In the genomic region with DNA sequence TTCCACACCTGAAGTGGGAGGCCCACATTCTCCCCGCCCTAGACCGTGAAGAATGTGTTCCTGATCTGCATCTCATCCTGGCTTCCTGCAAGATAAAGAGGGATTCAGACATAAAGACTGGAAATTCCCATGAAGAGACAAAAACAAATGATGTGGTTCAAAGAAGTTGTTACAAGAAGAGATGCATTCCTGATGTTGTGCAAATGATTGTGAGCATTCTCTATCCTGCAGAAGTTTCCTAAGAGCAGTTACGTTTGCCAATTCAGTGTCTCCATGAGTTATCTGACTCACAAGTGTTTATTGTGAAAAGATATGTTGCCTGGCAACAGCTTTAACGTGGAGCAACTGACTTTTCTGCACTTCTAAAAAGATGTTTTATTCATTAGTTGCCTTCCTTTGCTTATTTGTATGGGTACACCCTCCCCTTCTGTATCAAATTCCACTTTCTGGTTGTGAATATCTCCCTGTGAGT, we compare ENCODE assay signal across 10 cellular contexts.
DNase-seq lines count a peak whose midpoint lies in the region; ATAC-seq, FAIRE-seq and TF ChIP-seq lines count a peak whose summit lies in the region.
"Had no signal": no experiment of that assay in that cellular context is flagged by ENCODE, and none has a peak within 500 bp of the region (broad histone marks: within the 10 kb centered on the region; RNA-seq: fewer than 3 reads in every experiment).

No MANE protein-coding gene starts in this region.

- H3K4me1 ChIP-seq in mucosa of descending colon (ENCODE audit: low read depth) (no peaks in the 10 kb centered on the region), tibial nerve (peaks cover 0 to 12% (median 0%) of the 10 kb centered on the region in 4 donors)

- no peak for FAIRE-seq in D721Med (lab: Jason Lieb, UNC)

- no peak for TF ChIP-seq CTCF in mucosa of descending colon (IDR thresholded peaks at IDR 0.05)
- no peak for TF ChIP-seq CTCF in tibial nerve (IDR thresholded peaks at IDR 0.05)
- no peak for TF ChIP-seq CTCF in D721Med (IDR thresholded peaks at IDR 0.05; ENCODE audit: insufficient read depth, missing control alignments)

- no peak for TF ChIP-seq EP300 in tibial nerve (IDR thresholded peaks at IDR 0.05)

- H3K36me3 ChIP-seq in mucosa of descending colon (ENCODE audit: low read depth): no peaks in the 10 kb centered on the region
- no peaks in the 10 kb centered on the region for H3K36me3 ChIP-seq in tibial nerve
- H3K36me3 ChIP-seq: upper lobe of left lung had no signal

- 21 to 23% methylated on average over 4 of the region's 4 CpGs for WGBS in tibial nerve, 2 donors

- H3K27me3 ChIP-seq in tibial nerve: no peaks in the 10 kb centered on the region
- H3K27me3 ChIP-seq: upper lobe of left lung had no signal

- ATAC-seq in mucosa of descending colon: peak; percentile 38
- ATAC-seq in HG03354 (IDR thresholded peaks at IDR 0.05; ENCODE audit: poor library complexity, severe bottlenecking, unreplicated experiment): no peak

- no peak overlapping the region for H3K27ac ChIP-seq in tibial nerve
- H3K27ac ChIP-seq: upper lobe of left lung had no signal

- intact Hi-C loops in mucosa of descending colon (cut with DNase I, micrococcal nuclease): no loop called here

- H3K4me3 ChIP-seq in mucosa of descending colon: no peak overlapping the region
- H3K4me3 ChIP-seq in tibial nerve: no peak overlapping the region
- H3K4me3 ChIP-seq: upper lobe of left lung had no signal

- DNase-seq in COLO829 (ENCODE audit: low spot score): peak; percentile 52
- DNase-seq in NAMALWA (ENCODE audit: low spot score): peak; percentile 27
- DNase-seq in dedifferentiated amniotic fluid mesenchymal stem cell (ENCODE audit: extremely low spot score): peak; percentile 97
- DNase-seq in mucosa of descending colon: peak in 1 of 3 donors; percentile 2
- no peak for DNase-seq in tibial nerve (ENCODE audit: low spot score in 2 of 2)
- no peak for DNase-seq in D721Med (ENCODE audit: insufficient read length, low spot score)
- no peak for DNase-seq in SHP77 (lab: John Stamatoyannopoulos, UW)
- DNase-seq: activated T-cell treated with anti-CD3 and anti-CD28 coated beads, Interleukin-2, amount 50 U/mL, for 1 hour; upper lobe of left lung had no signal

- no peak for TF ChIP-seq POLR2A in tibial nerve (IDR thresholded peaks at IDR 0.05)

- H3K9me3 ChIP-seq in mucosa of descending colon (no peaks in the 10 kb centered on the region), tibial nerve (no peaks in the 10 kb centered on the region)
- H3K9me3 ChIP-seq: upper lobe of left lung had no signal

Comparison
In these comparisons a context has a peak if more than half of its experiments do, and no peak if none do; other contexts are left out.
1. DNase-seq: peak in COLO829 (single experiment), NAMALWA (single experiment) and dedifferentiated amniotic fluid mesenchymal stem cell (single experiment); none in tibial nerve (0 of 2), D721Med (single experiment) and SHP77 (0 of 2).